ENCODE assay signal across 8 cellular contexts in the genomic region with DNA sequence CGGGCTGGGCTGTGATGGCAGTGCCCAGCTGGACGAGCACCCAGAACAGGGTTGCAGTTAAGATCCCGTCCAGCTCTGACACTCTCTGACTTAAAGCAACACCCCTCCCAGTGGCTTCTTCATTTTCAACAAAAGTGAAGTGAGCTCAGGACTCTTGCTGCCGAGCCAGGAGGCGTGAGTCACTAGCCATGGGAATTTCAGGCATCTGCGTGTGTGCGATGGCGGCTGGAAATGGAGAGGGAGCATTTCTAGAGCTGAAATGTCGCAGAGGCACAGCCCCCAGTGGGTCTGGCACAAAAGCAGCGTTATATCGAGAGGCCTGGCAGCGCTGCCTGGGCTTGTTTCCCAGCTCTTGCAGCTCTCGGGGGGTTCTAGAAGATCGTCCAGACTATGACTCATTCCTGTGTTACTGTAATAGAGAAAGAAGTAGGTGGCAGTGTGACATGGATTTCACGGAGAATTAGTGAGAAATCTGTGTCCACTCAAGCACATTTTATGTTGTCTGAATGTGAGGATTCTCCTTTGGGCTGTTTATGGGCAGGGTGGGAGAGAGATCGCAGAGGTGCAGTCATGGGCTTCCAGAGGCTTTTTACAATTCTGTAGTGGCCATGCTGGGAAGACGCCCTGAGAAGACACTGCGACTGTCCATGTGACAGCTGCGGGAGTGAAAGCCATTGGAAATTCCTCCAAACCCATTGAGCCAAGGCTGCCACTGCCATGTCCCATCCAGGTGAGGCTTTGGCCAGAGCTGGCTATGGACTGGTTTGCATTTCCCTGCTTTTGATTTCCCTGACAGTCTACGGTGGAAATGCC.
A peak's percentile ranks its signal among the peaks of the same experiment; 100 is the strongest.
DNase-seq lines count a peak whose midpoint lies in the region; ATAC-seq and TF ChIP-seq lines count a peak whose summit lies in the region.

No MANE protein-coding gene starts in this region.

- 28 to 29% methylated on average over 20 of the region's 20 CpGs for WGBS in heart right ventricle, 2 donors

- intact Hi-C loops in heart right ventricle (cut with DNase I): loop anchor here in 4 of 10 donors (2.0 to 10.0 kb wide), 5 partner anchors 31 to 263 kb away; no protein-coding TSS in a partner anchor
- intact Hi-C loops in activated CD4-positive, alpha-beta T cell treated with anti-CD3 and anti-CD28 coated beads, Interleukin-2, amount 10 ng/mL, durations not matched to agents 24 days and 14 days (cut with micrococcal nuclease): no loop called here
- intact Hi-C loops in CD4-positive, alpha-beta memory T cell (cut with micrococcal nuclease): no loop called here

- peak overlapping the region in 8 of 10 donors; percentile 6 to 42 (median 25) for H3K4me3 ChIP-seq in heart right ventricle
- H3K4me3 ChIP-seq in CD4-positive, alpha-beta memory T cell (ENCODE audit: low read length in 2 of 2): no peak overlapping the region

- CTCF ChIA-PET in CD4-positive, alpha-beta memory T cell (lab: Charles Lee; ENCODE audit: partially characterized antibody): interaction anchor here (1.6 kb wide), 1 partner anchor 12 kb away, joined by 3 read pairs; no protein-coding TSS in a partner anchor

- peaks cover 0 to 50% (median 29%) of the 10 kb centered on the region in 9 donors for H3K4me1 ChIP-seq in heart right ventricle
- no peaks in the 10 kb centered on the region for H3K4me1 ChIP-seq in CD4-positive, alpha-beta memory T cell (ENCODE audit: insufficient read depth, low read length)

- peak; percentile 92 for DNase-seq in GM04504 (ENCODE audit: low read depth)
- peak; percentile 86 for DNase-seq in amniotic stem cell (lab: John Stamatoyannopoulos, UW)
- peak; percentile 75 to 80 for DNase-seq in heart right ventricle
- peak; percentile 39 for DNase-seq in putamen (ENCODE audit: low spot score)
- no peak for DNase-seq in activated effector memory CD4-positive, alpha-beta T cell treated with anti-CD3 and anti-CD28 coated beads, Interleukin-2, amount 50 U/mL, for 16 hours
- DNase-seq in activated CD4-positive, alpha-beta T cell treated with anti-CD3 and anti-CD28 coated beads, Interleukin-2, amount 10 ng/mL, durations not matched to agents 24 days and 14 days: no peak
- DNase-seq in NCI-H146 treated with DMSO at 0.1 percent for 48 hours (lab: John Stamatoyannopoulos, UW; ENCODE audit: unreplicated experiment): no peak
- DNase-seq in CD4-positive, alpha-beta memory T cell: no peak

- no peak overlapping the region for H3K27ac Mint-ChIP-seq in activated CD4-positive, alpha-beta T cell treated with anti-CD3 and anti-CD28 coated beads, Interleukin-2, amount 10 ng/mL, durations not matched to agents 24 days and 14 days
- no peak overlapping the region for H3K27ac Mint-ChIP-seq in CD4-positive, alpha-beta memory T cell

- peak in 3 of 9 donors; percentile 32 to 36 (median 34) for TF ChIP-seq CTCF in heart right ventricle (IDR thresholded peaks at IDR 0.05)

- H3K27me3 ChIP-seq in heart right ventricle: no peaks in the 10 kb centered on the region
- no peaks in the 10 kb centered on the region for H3K27me3 ChIP-seq in CD4-positive, alpha-beta memory T cell (ENCODE audit: insufficient read depth, low read length)

- H3K9me3 Mint-ChIP-seq in activated CD4-positive, alpha-beta T cell treated with anti-CD3 and anti-CD28 coated beads, Interleukin-2, amount 10 ng/mL, durations not matched to agents 24 days and 14 days: peaks cover 1% of the 10 kb centered on the region
- H3K9me3 Mint-ChIP-seq in CD4-positive, alpha-beta memory T cell: peaks cover 0 to 2% (median 0%) of the 10 kb centered on the region in 8 donors

- POLR2A ChIA-PET in CD4-positive, alpha-beta memory T cell (lab: Charles Lee; ENCODE audit: partially characterized antibody): no interaction called here

- H3K4me1 Mint-ChIP-seq in activated CD4-positive, alpha-beta T cell treated with anti-CD3 and anti-CD28 coated beads, Interleukin-2, amount 10 ng/mL, durations not matched to agents 24 days and 14 days: no peaks in the 10 kb centered on the region
- H3K4me1 Mint-ChIP-seq in CD4-positive, alpha-beta memory T cell: no peaks in the 10 kb centered on the region

- no peaks in the 10 kb centered on the region for H3K27me3 Mint-ChIP-seq in activated CD4-positive, alpha-beta T cell treated with anti-CD3 and anti-CD28 coated beads, Interleukin-2, amount 10 ng/mL, durations not matched to agents 24 days and 14 days
- peaks cover 0 to 3% of the 10 kb centered on the region in 2 donors for H3K27me3 Mint-ChIP-seq in CD4-positive, alpha-beta memory T cell

- H3K4me3 Mint-ChIP-seq in activated CD4-positive, alpha-beta T cell treated with anti-CD3 and anti-CD28 coated beads, Interleukin-2, amount 10 ng/mL, durations not matched to agents 24 days and 14 days: no peak overlapping the region
- no peak overlapping the region for H3K4me3 Mint-ChIP-seq in CD4-positive, alpha-beta memory T cell

- ATAC-seq in heart right ventricle: peak; percentile 62 to 85 (median 70)

- peak overlapping the region; percentile 3 to 87 (median 84) for H3K27ac ChIP-seq in heart right ventricle
- H3K27ac ChIP-seq in CD4-positive, alpha-beta memory T cell (ENCODE audit: low read depth, low read length): no peak overlapping the region

- H3K36me3 ChIP-seq in heart right ventricle: no peaks in the 10 kb centered on the region
- H3K36me3 ChIP-seq in CD4-positive, alpha-beta memory T cell (ENCODE audit: insufficient read depth, low read length): no peaks in the 10 kb centered on the region

- H3K36me3 Mint-ChIP-seq in activated CD4-positive, alpha-beta T cell treated with anti-CD3 and anti-CD28 coated beads, Interleukin-2, amount 10 ng/mL, durations not matched to agents 24 days and 14 days (ENCODE audit: low read depth): no peaks in the 10 kb centered on the region
- H3K36me3 Mint-ChIP-seq in CD4-positive, alpha-beta memory T cell: no peaks in the 10 kb centered on the region

- no peaks in the 10 kb centered on the region for H3K9me3 ChIP-seq in heart right ventricle
- H3K9me3 ChIP-seq in CD4-positive, alpha-beta memory T cell (ENCODE audit: control insufficient read depth in 1 of 2, low read length in 2 of 2): no peaks in the 10 kb centered on the region

Comparison
In these comparisons a context has a peak if more than half of its experiments do, and no peak if none do; other contexts are left out.
1. DNase-seq: peak in GM04504 (single experiment), amniotic stem cell (single experiment), heart right ventricle (2 of 2) and putamen (single experiment); none in activated effector memory CD4-positive, alpha-beta T cell treated with anti-CD3 and anti-CD28 coated beads, Interleukin-2, amount 50 U/mL, for 16 hours (single experiment), activated CD4-positive, alpha-beta T cell treated with anti-CD3 and anti-CD28 coated beads, Interleukin-2, amount 10 ng/mL, durations not matched to agents 24 days and 14 days (single experiment), NCI-H146 treated with DMSO at 0.1 percent for 48 hours (single experiment) and CD4-positive, alpha-beta memory T cell (0 of 5).
2. H3K4me3 ChIP-seq: peak in heart right ventricle (8 of 10); none in CD4-positive, alpha-beta memory T cell (0 of 2).